In genomic region chr14:57060276-57060956, GRCh38 we compare ENCODE assay signal across 8 cellular contexts.
DNase-seq lines count a peak whose midpoint lies in the region; ATAC-seq and TF ChIP-seq lines count a peak whose summit lies in the region.

No MANE protein-coding gene starts in this region.

- no peak overlapping the region for H3K4me3 Mint-ChIP-seq in chondrocyte (ENCODE audit: unreplicated experiment)

- H3K9me3 Mint-ChIP-seq in activated naive CD4-positive, alpha-beta T cell treated with anti-CD3 and anti-CD28 coated beads, Interleukin-2, amount 50 U/mL, for 72 hours, result no peaks in the 10 kb centered on the region
- H3K9me3 Mint-ChIP-seq in chondrocyte (ENCODE audit: low read depth), result no peaks in the 10 kb centered on the region

- H3K27me3 Mint-ChIP-seq in chondrocyte (ENCODE audit: low read depth), result peaks cover 8% of the 10 kb centered on the region

- H3K4me1 Mint-ChIP-seq in chondrocyte (ENCODE audit: low read depth), result no peaks in the 10 kb centered on the region

- ATAC-seq in GM19438 (IDR thresholded peaks at IDR 0.05; ENCODE audit: low read depth, unreplicated experiment) (peak; percentile 93), HG03342 (IDR thresholded peaks at IDR 0.05; ENCODE audit: unreplicated experiment) (peak; percentile 95)
- ATAC-seq in activated naive CD4-positive, alpha-beta T cell treated with anti-CD3 and anti-CD28 coated beads, Interleukin-2, amount 50 U/mL, for 72 hours, result peak; percentile 97 to 98

- H3K36me3 Mint-ChIP-seq in activated naive CD4-positive, alpha-beta T cell treated with anti-CD3 and anti-CD28 coated beads, Interleukin-2, amount 50 U/mL, for 72 hours, result peaks cover 0 to 9% of the 10 kb centered on the region in 2 donors
- H3K36me3 Mint-ChIP-seq in chondrocyte (ENCODE audit: low read depth), result no peaks in the 10 kb centered on the region

- DNase-seq in DMS53 treated with DMSO at 0.1 percent for 48 hours (lab: John Stamatoyannopoulos, UW; ENCODE audit: unreplicated experiment) (peak; percentile 8), chondrocyte (ENCODE audit: low spot score) (no peak), SIG-M5 treated with dmso at 0.1 percent for 504 hours (lab: John Stamatoyannopoulos, UW; ENCODE audit: unreplicated experiment) (no peak)
- peak in 1 of 2 donors; percentile 35 for DNase-seq in activated naive CD4-positive, alpha-beta T cell treated with anti-CD3 and anti-CD28 coated beads, Interleukin-2, amount 50 U/mL, for 72 hours (ENCODE audit: low spot score in 2 of 2)
- peak; percentile 18 to 26 (median 26) for DNase-seq in stimulated activated CD4-positive, alpha-beta T cell treated with anti-CD3 and anti-CD28 coated beads, TNF-alpha, amount 100 ng/mL, for 48 hours (ENCODE audit: low read depth in 3 of 3)
- DNase-seq in activated CD4-positive, CD25-positive, alpha-beta regulatory T cell treated with anti-CD3 and anti-CD28 coated beads, Interleukin-2, amount 50 U/mL, for 72 hours, result no peak

- H3K27ac Mint-ChIP-seq in activated naive CD4-positive, alpha-beta T cell treated with anti-CD3 and anti-CD28 coated beads, Interleukin-2, amount 50 U/mL, for 72 hours, result peak overlapping the region in 1 of 2 donors; percentile 2
- H3K27ac Mint-ChIP-seq in chondrocyte (ENCODE audit: unreplicated experiment), result no peak overlapping the region

- TF ChIP-seq CTCF in chondrocyte (IDR thresholded peaks at IDR 0.05), result no peak

Comparison
In these comparisons a context has a peak if more than half of its experiments do, and no peak if none do; other contexts are left out.
1. DNase-seq: peak in DMS53 treated with DMSO at 0.1 percent for 48 hours (single experiment) and stimulated activated CD4-positive, alpha-beta T cell treated with anti-CD3 and anti-CD28 coated beads, TNF-alpha, amount 100 ng/mL, for 48 hours (3 of 3); none in chondrocyte (single experiment), SIG-M5 treated with dmso at 0.1 percent for 504 hours (single experiment) and activated CD4-positive, CD25-positive, alpha-beta regulatory T cell treated with anti-CD3 and anti-CD28 coated beads, Interleukin-2, amount 50 U/mL, for 72 hours (single experiment).
2. Peak in every context shown above with its lines, with median percentiles within 50 percentile points of each other: ATAC-seq.